Comparison of ENCODE assay signal across 16 cellular contexts in the genomic region with DNA sequence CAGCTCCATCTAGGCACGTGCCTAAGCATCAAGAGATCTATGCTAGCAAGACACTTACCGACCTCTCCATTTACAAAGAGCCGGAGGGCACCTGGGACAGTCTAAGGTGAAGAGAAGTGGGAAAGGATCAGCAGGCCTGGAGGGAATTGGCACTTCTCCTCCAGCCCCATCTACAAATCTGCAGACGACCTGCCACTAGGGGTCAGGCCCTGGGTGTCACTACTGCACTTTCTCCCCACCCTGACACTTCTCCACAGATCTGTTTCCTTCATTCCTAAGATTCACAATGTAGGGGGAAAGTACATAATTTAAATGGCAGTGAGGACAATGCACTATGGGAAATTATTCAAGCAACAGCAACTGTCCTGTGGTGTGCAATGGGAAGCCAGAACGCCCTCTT.
DNase-seq lines count a peak whose midpoint lies in the region; ATAC-seq and TF ChIP-seq lines count a peak whose summit lies in the region.
"Had no signal": no experiment of that assay in that cellular context is flagged by ENCODE, and none has a peak within 500 bp of the region (broad histone marks: within the 10 kb centered on the region; RNA-seq: fewer than 3 reads in every experiment).

No MANE protein-coding gene starts in this region.

- H2AFZ ChIP-seq in MM.1S (ENCODE audit: low read length) = no peak overlapping the region

- no peak overlapping the region for H3K27ac Mint-ChIP-seq in stimulated activated memory B cell treated with anti-CD40 and anti-IgM and Interleukin-4, amounts not matched to agents 10 μg/mL and 1 μg/mL and 100 μg/mL, for 72 hours

- H3K9me3 ChIP-seq in MM.1S (replicated peaks; ENCODE audit: insufficient read depth, low read length) = no peaks in the 10 kb centered on the region
- H3K9me3 ChIP-seq: BLaER1, body of pancreas, pancreas, SJCRH30 had no signal

- no peaks in the 10 kb centered on the region for H3K79me2 ChIP-seq in MM.1S (ENCODE audit: low read length)

- H3K9me2 ChIP-seq in MM.1S (replicated peaks; ENCODE audit: insufficient read depth, low read length) = no peaks in the 10 kb centered on the region

- H3K4me1 ChIP-seq in MM.1S (ENCODE audit: low read length) = no peaks in the 10 kb centered on the region
- H3K4me1 ChIP-seq: BLaER1, body of pancreas, pancreas, SJCRH30 had no signal

- no peak overlapping the region for H3K27ac ChIP-seq in MM.1S (ENCODE audit: low read length)
- H3K27ac ChIP-seq: BLaER1, body of pancreas, pancreas, SJCRH30 had no signal

- TF ChIP-seq CTCF in GM12865 (IDR thresholded peaks at IDR 0.05; ENCODE audit: insufficient read depth, low read depth, low read length, missing control alignments) (peak; percentile 20), MM.1S (IDR thresholded peaks at IDR 0.05; ENCODE audit: low read length) (peak; percentile 37), fibroblast of pulmonary artery (IDR thresholded peaks at IDR 0.05; ENCODE audit: low read length, missing control alignments) (peak; percentile 1)

- no peaks in the 10 kb centered on the region for H3K36me3 ChIP-seq in MM.1S (replicated peaks; ENCODE audit: insufficient read depth, low read length)
- H3K36me3 ChIP-seq: SJCRH30 had no signal

- no peaks in the 10 kb centered on the region for H4K20me1 ChIP-seq in MM.1S (ENCODE audit: insufficient read depth, low read length)
- H4K20me1 ChIP-seq: BLaER1 had no signal

- no peak for ATAC-seq in stimulated activated memory B cell treated with anti-CD40 and anti-IgM and Interleukin-4, amounts not matched to agents 10 μg/mL and 1 μg/mL and 100 μg/mL, for 72 hours
- ATAC-seq in HG03565 (IDR thresholded peaks at IDR 0.05; ENCODE audit: unreplicated experiment) (no peak), HG03521 (IDR thresholded peaks at IDR 0.05; ENCODE audit: unreplicated experiment) (no peak)
- ATAC-seq: body of pancreas, pancreas had no signal

- no peaks in the 10 kb centered on the region for H3K9me3 Mint-ChIP-seq in stimulated activated memory B cell treated with anti-CD40 and anti-IgM and Interleukin-4, amounts not matched to agents 10 μg/mL and 1 μg/mL and 100 μg/mL, for 72 hours

- no peaks in the 10 kb centered on the region for H3F3A ChIP-seq in MM.1S (ENCODE audit: insufficient read depth, low read length)

- H3K27me3 Mint-ChIP-seq in stimulated activated memory B cell treated with anti-CD40 and anti-IgM and Interleukin-4, amounts not matched to agents 10 μg/mL and 1 μg/mL and 100 μg/mL, for 72 hours = no peaks in the 10 kb centered on the region

- H3K4me1 Mint-ChIP-seq in stimulated activated memory B cell treated with anti-CD40 and anti-IgM and Interleukin-4, amounts not matched to agents 10 μg/mL and 1 μg/mL and 100 μg/mL, for 72 hours = no peaks in the 10 kb centered on the region

- DNase-seq in GM12865 (ENCODE audit: low read depth) (no peak), MM.1S (no peak), fibroblast of pulmonary artery (ENCODE audit: low read depth) (no peak)
- DNase-seq: activated naive CD4-positive, alpha-beta T cell; body of pancreas; midbrain; NCI-H187 treated with DMSO at 0.1 percent for 48 hours; NCI-H774; pancreas; SJCRH30; stimulated activated CD4-positive, alpha-beta T cell treated with anti-CD3 and anti-CD28 coated beads, Interleukin-12 subunit alpha, Interleukin-12 subunit beta, amount 100 ng/mL, for 4 hours; substantia nigra had no signal

- no peak overlapping the region for H3K9ac ChIP-seq in MM.1S (ENCODE audit: low read length)
- H3K9ac ChIP-seq: BLaER1 had no signal

- H3K4me3 Mint-ChIP-seq in stimulated activated memory B cell treated with anti-CD40 and anti-IgM and Interleukin-4, amounts not matched to agents 10 μg/mL and 1 μg/mL and 100 μg/mL, for 72 hours = no peak overlapping the region

- H3K4me3 ChIP-seq in GM12865 (ENCODE audit: low read depth, low read length) (no peak overlapping the region), MM.1S (ENCODE audit: low read length) (no peak overlapping the region), fibroblast of pulmonary artery (replicated peaks; ENCODE audit: low read depth, low read length) (no peak overlapping the region)
- H3K4me3 ChIP-seq: BLaER1, body of pancreas, pancreas, SJCRH30 had no signal

- peaks cover 54% of the 10 kb centered on the region for H3K36me3 Mint-ChIP-seq in stimulated activated memory B cell treated with anti-CD40 and anti-IgM and Interleukin-4, amounts not matched to agents 10 μg/mL and 1 μg/mL and 100 μg/mL, for 72 hours

- H3K27me3 ChIP-seq in MM.1S (replicated peaks; ENCODE audit: insufficient read depth, low read length) = no peaks in the 10 kb centered on the region
- H3K27me3 ChIP-seq: BLaER1, body of pancreas, pancreas, SJCRH30 had no signal

- no peak overlapping the region for H3K4me2 ChIP-seq in MM.1S (ENCODE audit: low read depth, low read length)
- H3K4me2 ChIP-seq: BLaER1 had no signal
